8 cellular contexts compared by ENCODE assay signal in the genomic region with DNA sequence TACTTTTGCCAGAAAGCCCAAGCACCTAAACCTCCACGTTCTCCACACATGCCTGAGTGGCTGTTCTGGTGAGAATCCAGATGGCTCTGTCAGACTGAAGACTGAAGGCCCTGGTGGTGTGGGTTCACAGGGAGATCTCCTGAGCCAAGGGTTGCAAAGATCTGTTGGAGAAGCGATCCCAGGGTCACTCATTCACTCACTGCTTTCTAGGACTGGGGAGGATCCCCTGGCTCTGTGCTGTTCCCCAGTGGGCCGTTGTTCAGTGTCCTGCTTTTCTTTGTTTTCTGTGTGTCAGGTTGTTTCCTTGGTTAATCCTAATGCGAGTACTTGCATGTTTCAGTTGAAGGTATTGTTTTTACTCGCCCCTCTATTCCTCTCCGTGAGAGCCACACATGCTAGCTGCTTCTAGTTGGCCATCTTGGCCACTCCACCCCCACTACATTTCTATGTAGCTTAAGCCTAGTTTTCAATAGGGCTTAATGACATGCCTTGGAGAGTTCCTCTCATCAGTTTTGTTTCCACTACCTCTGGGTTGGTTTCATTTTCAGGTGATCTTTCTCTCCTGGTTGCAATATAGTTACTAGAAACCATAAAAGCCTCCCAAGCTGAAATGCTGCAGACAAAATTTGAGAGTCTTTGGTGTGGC.
A peak's percentile ranks its signal among the peaks of the same experiment; 100 is the strongest.
DNase-seq lines count a peak whose midpoint lies in the region; ATAC-seq and TF ChIP-seq lines count a peak whose summit lies in the region.

No MANE protein-coding gene starts in this region.

- in situ Hi-C loops in GM13977 (cut with MboI; ENCODE audit: low pct_unique_long_range_greater_than_20kb, low sequenced_read_pairs, unreplicated experiment), result no loop called here

- ATAC-seq in HG03439 (IDR thresholded peaks at IDR 0.05; ENCODE audit: unreplicated experiment), result peak; percentile 96

- TF ChIP-seq CTCF in GM13977 (IDR thresholded peaks at IDR 0.05; ENCODE audit: extremely low read depth, insufficient read depth, missing control alignments) (no peak), GM20000 (IDR thresholded peaks at IDR 0.05; ENCODE audit: extremely low read depth, missing control alignments) (no peak), epithelial cell of esophagus (IDR thresholded peaks at IDR 0.05; ENCODE audit: insufficient read depth, low read depth, low read length, missing control alignments) (no peak)

- peak; percentile 61 for DNase-seq in GM13977 (ENCODE audit: low spot score)
- peak; percentile 70 for DNase-seq in GM20000 (ENCODE audit: low spot score)
- peak; percentile 17 for DNase-seq in epithelial cell of esophagus (ENCODE audit: low read depth)
- DNase-seq in NCI-H1105 (lab: John Stamatoyannopoulos, UW), result no peak
- no peak for DNase-seq in effector CD4-positive, alpha-beta T cell
- DNase-seq in NCI-H2227 treated with DMSO at 0.1 percent for 48 hours (lab: John Stamatoyannopoulos, UW), result no peak
- DNase-seq in NCI-H1694 (lab: John Stamatoyannopoulos, UW), result no peak

- H3K4me3 ChIP-seq in epithelial cell of esophagus (ENCODE audit: low read length), result no peak overlapping the region

Comparison
In these comparisons a context has a peak if more than half of its experiments do, and no peak if none do; other contexts are left out.
1. DNase-seq: peak in GM13977 (single experiment), GM20000 (single experiment) and epithelial cell of esophagus (single experiment); none in NCI-H1105 (single experiment), effector CD4-positive, alpha-beta T cell (single experiment), NCI-H2227 treated with DMSO at 0.1 percent for 48 hours (single experiment) and NCI-H1694 (single experiment).